ENCODE assay signal across 13 cellular contexts in genomic region chr18:6752200-6752873, GRCh38. TPM values are rescaled to one million over a fixed set of nuclear protein-coding genes. Genes with fewer than 3 reads are reported as not detected.
DNase-seq lines count a peak whose midpoint lies in the region; ATAC-seq, FAIRE-seq and TF ChIP-seq lines count a peak whose summit lies in the region.
"Had no signal": no experiment of that assay in that cellular context is flagged by ENCODE, and none has a peak within 500 bp of the region (broad histone marks: within the 10 kb centered on the region; RNA-seq: fewer than 3 reads in every experiment).

No MANE protein-coding gene starts in this region.

- no peaks in the 10 kb centered on the region for H3K27me3 ChIP-seq in pancreas
- H3K27me3 ChIP-seq: BLaER1 had no signal

- peak overlapping the region; percentile 57 for H3K4me3 ChIP-seq in SK-N-MC
- H3K4me3 ChIP-seq in pancreas: no peak overlapping the region
- H3K4me3 ChIP-seq: BLaER1 had no signal

- H3K27ac ChIP-seq in SK-N-MC (peak overlapping the region; percentile 97), pancreas (peak overlapping the region in 2 of 4 donors; percentile 0 to 37)
- H3K27ac ChIP-seq: BLaER1 had no signal

- ATAC-seq in pancreas (peak in 3 of 4 donors; percentile 44 to 57 (median 55)), GM18519 (IDR thresholded peaks at IDR 0.05; ENCODE audit: low FRiP score, unreplicated experiment) (no peak), GM21825 (IDR thresholded peaks at IDR 0.05; ENCODE audit: unreplicated experiment) (no peak), GM19023 (IDR thresholded peaks at IDR 0.05; ENCODE audit: unreplicated experiment) (no peak)

- peaks cover 0 to 3% (median 3%) of the 10 kb centered on the region in 3 donors for H3K4me1 ChIP-seq in pancreas

- H3K9me3 ChIP-seq in SK-N-MC (ENCODE audit: low read depth, low read length) (peaks cover 3% of the 10 kb centered on the region; the same call in 1 of the 2 replicates), pancreas (no peaks in the 10 kb centered on the region)

- no peak for FAIRE-seq in pancreas (lab: Jason Lieb, UNC)

- intact Hi-C loops in pancreas (cut with DNase I): no loop called here

- no peak for TF ChIP-seq CTCF in pancreas (IDR thresholded peaks at IDR 0.05)

- DNase-seq in AG08395 (ENCODE audit: low spot score) (peak; percentile 38), SK-N-MC (ENCODE audit: low read depth, low spot score) (no peak), glomerular visceral epithelial cell (ENCODE audit: extremely low spot score) (peak; percentile 50), pancreas (no peak), OCI-M2 (lab: John Stamatoyannopoulos, UW; ENCODE audit: unreplicated experiment) (no peak)
- DNase-seq: effector memory CD4-positive, alpha-beta T cell; stimulated activated CD4-positive, alpha-beta T cell treated with anti-CD3 and anti-CD28 coated beads, Interleukin-2, amount 100 ng/mL, for 48 hours; T1000 had no signal

- peaks cover 7% of the 10 kb centered on the region; the same call in 1 of the 2 replicates for H3K36me3 ChIP-seq in SK-N-MC (ENCODE audit: insufficient read depth, low read length)
- no peaks in the 10 kb centered on the region for H3K36me3 ChIP-seq in pancreas
- H3K36me3 ChIP-seq: BLaER1 had no signal

- H3K9ac ChIP-seq in SK-N-MC (ENCODE audit: insufficient read length): peak overlapping the region; percentile 39
- H3K9ac ChIP-seq: BLaER1 had no signal

- 46 to 57% methylated on average over 7 of the region's 7 CpGs for WGBS in pancreas, 2 donors

RNA-seq across cellular contexts. Expression of gene ARHGAP28, which starts 22.8 kb away (rescaled TPM):
- total RNA-seq in pancreas: 1 to 10 TPM; 5.5 to 9.9 (median 7.2) TPM
- polyA plus RNA-seq in pancreas: 1 to 10 TPM in 1 of 2 donors, under 1 TPM in 1; 0.91 to 1.8 TPM
- total RNA-seq: activated T-helper 1 cell treated with anti-CD3 and anti-CD28 coated beads, Interleukin-12 subunit alpha, Interleukin-12 subunit beta, Interleukin-2, Interleukin-4 antibody, amounts not matched to agents 30 ng/mL and 10 ng/mL and 1 ng/mL, durations not matched to agents 14 hours and 24 hours and 36 hours had no signal

Comparison
In these comparisons a context has a peak if more than half of its experiments do, and no peak if none do; other contexts are left out.
1. DNase-seq: peak in AG08395 (single experiment) and glomerular visceral epithelial cell (single experiment); none in SK-N-MC (single experiment), pancreas (0 of 6) and OCI-M2 (single experiment).
2. ATAC-seq: peak in pancreas (3 of 4); none in GM18519 (single experiment), GM21825 (single experiment) and GM19023 (single experiment).